Comparison of ENCODE assay signal across 8 cellular contexts in genomic region chr4:175536852-175537453, GRCh38.
DNase-seq lines count a peak whose midpoint lies in the region; ATAC-seq, FAIRE-seq and TF ChIP-seq lines count a peak whose summit lies in the region.

No MANE protein-coding gene starts in this region.

- no TSS peak for BruUV-seq in endothelial cell of umbilical vein (replicated peaks; lab: Mats Ljungman, UMichigan)

- peak; percentile 44 for TF ChIP-seq CTCF in cardiac muscle cell (IDR thresholded peaks at IDR 0.05; ENCODE audit: low read depth, low read length)
- TF ChIP-seq CTCF in OCI-LY3 (IDR thresholded peaks at IDR 0.05; ENCODE audit: low read depth, low read length) = peak; percentile 71
- no peak for TF ChIP-seq CTCF in endothelial cell of umbilical vein (IDR thresholded peaks at IDR 0.05; ENCODE audit: extremely low read depth in 1 of 2, insufficient read depth in 1 of 2, low read depth in 1 of 2, low read length in 2 of 2)
- peak; percentile 26 for TF ChIP-seq CTCF in parathyroid adenoma (IDR thresholded peaks at IDR 0.05)
- no peak for TF ChIP-seq CTCF in suprapubic skin (IDR thresholded peaks at IDR 0.05)

- intact Hi-C loops in cardiac septum (cut with DNase I) = loop anchor here (5.0 kb wide), 1 partner anchor 775 kb away; no protein-coding TSS in a partner anchor
- intact Hi-C loops in endothelial cell of umbilical vein (cut with micrococcal nuclease) = loop anchor here (2.0 kb wide), 1 partner anchor 1172 kb away; no protein-coding TSS in a partner anchor

- no peaks in the 10 kb centered on the region for H3K9me1 ChIP-seq in endothelial cell of umbilical vein (replicated peaks; ENCODE audit: control insufficient read depth, extremely low read depth, insufficient read depth, low read length)

- TF ChIP-seq EP300 in suprapubic skin (IDR thresholded peaks at IDR 0.05) = no peak

- dilution Hi-C loops in endothelial cell of umbilical vein (cut with MboI; ENCODE audit: extremely low pct_ligation_motif_present, low sequenced_read_pairs) = no loop called here

- WGBS in suprapubic skin = 35% methylated on average over 6 of the region's 6 CpGs

- POLR2A ChIA-PET in endothelial cell of umbilical vein (lab: Charles Lee) = no interaction called here

- no peak for TF ChIP-seq POLR2A in endothelial cell of umbilical vein (IDR thresholded peaks at IDR 0.05; ENCODE audit: low read depth, low read length)
- no peak for TF ChIP-seq POLR2A in suprapubic skin (IDR thresholded peaks at IDR 0.05)

- H4K20me1 ChIP-seq in OCI-LY3 (ENCODE audit: insufficient read depth, low read length) (no peaks in the 10 kb centered on the region), endothelial cell of umbilical vein (replicated peaks; ENCODE audit: control insufficient read depth, extremely low read depth, insufficient read depth, low read length) (no peaks in the 10 kb centered on the region)

- DNase-seq in cardiac muscle cell (ENCODE audit: low read depth in 1 of 2, low spot score in 1 of 2) (peak; percentile 52 to 63), cardiac septum (ENCODE audit: low spot score) (no peak), endothelial cell of umbilical vein (ENCODE audit: low read depth, low spot score) (no peak), suprapubic skin (ENCODE audit: low spot score in 2 of 2) (no peak)
- DNase-seq in stimulated activated CD4-positive, alpha-beta T cell treated with anti-CD3 and anti-CD28 coated beads, Interleukin-4, amount 100 ng/mL, for 4 hours = no peak

- peak; percentile 85 for ATAC-seq in HG03378 (IDR thresholded peaks at IDR 0.05; ENCODE audit: unreplicated experiment)

- H3K4me2 ChIP-seq in OCI-LY3 (ENCODE audit: low read length) (peak overlapping the region; percentile 36), endothelial cell of umbilical vein (ENCODE audit: insufficient read depth, low read length) (no peak overlapping the region), parathyroid adenoma (ENCODE audit: low read length) (no peak overlapping the region)

- H3K27me3 ChIP-seq in cardiac muscle cell (no peaks in the 10 kb centered on the region), OCI-LY3 (ENCODE audit: low read depth, low read length) (no peaks in the 10 kb centered on the region), endothelial cell of umbilical vein (ENCODE audit: control insufficient read depth in 2 of 2, insufficient read depth in 2 of 2, low read length in 2 of 2) (no peaks in the 10 kb centered on the region), parathyroid adenoma (ENCODE audit: control insufficient read depth, insufficient read depth, low read length) (no peaks in the 10 kb centered on the region), suprapubic skin (no peaks in the 10 kb centered on the region)

- CTCF ChIA-PET in endothelial cell of umbilical vein (lab: Charles Lee) = interaction anchor here (1.2 kb wide), 1 partner anchor 10 kb away, joined by 3 read pairs; no protein-coding TSS in a partner anchor

- no peak overlapping the region for H3K9ac ChIP-seq in OCI-LY3 (ENCODE audit: low read length)
- no peak overlapping the region for H3K9ac ChIP-seq in endothelial cell of umbilical vein (replicated peaks; ENCODE audit: extremely low read depth, insufficient read depth, low read length)
- no peak overlapping the region for H3K9ac ChIP-seq in parathyroid adenoma

- H3K79me2 ChIP-seq in OCI-LY3 (ENCODE audit: low read length) (no peaks in the 10 kb centered on the region), endothelial cell of umbilical vein (ENCODE audit: control insufficient read depth, insufficient read depth, low read length) (no peaks in the 10 kb centered on the region), parathyroid adenoma (no peaks in the 10 kb centered on the region)

- H3K27ac ChIP-seq in cardiac muscle cell (no peak overlapping the region), OCI-LY3 (ENCODE audit: low read length) (no peak overlapping the region), endothelial cell of umbilical vein (ENCODE audit: insufficient read depth, low read depth, low read length) (no peak overlapping the region), parathyroid adenoma (no peak overlapping the region), suprapubic skin (no peak overlapping the region)

- no peaks in the 10 kb centered on the region for H3K9me3 ChIP-seq in cardiac muscle cell (ENCODE audit: low read depth)
- no peaks in the 10 kb centered on the region for H3K9me3 ChIP-seq in OCI-LY3 (ENCODE audit: insufficient read depth, low read length)
- H3K9me3 ChIP-seq in endothelial cell of umbilical vein (replicated peaks; ENCODE audit: control insufficient read depth, insufficient read depth, low read length) = no peaks in the 10 kb centered on the region
- no peaks in the 10 kb centered on the region for H3K9me3 ChIP-seq in parathyroid adenoma (ENCODE audit: control insufficient read depth, low read length)
- peaks cover 8% of the 10 kb centered on the region for H3K9me3 ChIP-seq in suprapubic skin

- peak; percentile 28 for FAIRE-seq in endothelial cell of umbilical vein (lab: Jason Lieb, UNC)

- H3K4me3 ChIP-seq in cardiac muscle cell (no peak overlapping the region), OCI-LY3 (ENCODE audit: low read length) (no peak overlapping the region), endothelial cell of umbilical vein (replicated peaks in 1 of 3; ENCODE audit: insufficient read depth in 1 of 3, low read depth in 1 of 3, low read length in 3 of 3) (no peak overlapping the region), parathyroid adenoma (ENCODE audit: low read depth, low read length) (no peak overlapping the region), suprapubic skin (no peak overlapping the region)

- no peak overlapping the region for H2AFZ ChIP-seq in OCI-LY3 (ENCODE audit: low read depth, low read length)
- no peak overlapping the region for H2AFZ ChIP-seq in endothelial cell of umbilical vein (ENCODE audit: low read depth, low read length)
- no peak overlapping the region for H2AFZ ChIP-seq in parathyroid adenoma

- H3K36me3 ChIP-seq in cardiac muscle cell (no peaks in the 10 kb centered on the region), OCI-LY3 (replicated peaks; ENCODE audit: low read depth, low read length) (no peaks in the 10 kb centered on the region), endothelial cell of umbilical vein (ENCODE audit: control insufficient read depth in 2 of 2, extremely low read depth in 1 of 2, insufficient read depth in 2 of 2, low read length in 2 of 2) (no peaks in the 10 kb centered on the region), parathyroid adenoma (ENCODE audit: control insufficient read depth, insufficient read depth, low read length) (no peaks in the 10 kb centered on the region), suprapubic skin (no peaks in the 10 kb centered on the region)

- H3K4me1 ChIP-seq in cardiac muscle cell (ENCODE audit: low read depth) = no peaks in the 10 kb centered on the region
- H3K4me1 ChIP-seq in OCI-LY3 (ENCODE audit: low read length) = no peaks in the 10 kb centered on the region
- no peaks in the 10 kb centered on the region for H3K4me1 ChIP-seq in endothelial cell of umbilical vein (ENCODE audit: control insufficient read depth, extremely low read depth, insufficient read depth, low read length)
- no peaks in the 10 kb centered on the region for H3K4me1 ChIP-seq in parathyroid adenoma
- no peaks in the 10 kb centered on the region for H3K4me1 ChIP-seq in suprapubic skin

TF ChIP-seq in endothelial cell of umbilical vein, 7 proteins besides CTCF, POLR2A, EP300 and RAD21:
- TF ChIP-seq FOS (IDR thresholded peaks at IDR 0.05; ENCODE audit: borderline replicate concordance, insufficient read depth, low read length) (no peak), JUN (IDR thresholded peaks at IDR 0.05; ENCODE audit: borderline replicate concordance, insufficient read depth, insufficient read length, low read depth) (no peak), EZH2 (IDR thresholded peaks at IDR 0.05; ENCODE audit: borderline replicate concordance, low read depth, low read length, severe bottlenecking) (no peak), MYC (IDR thresholded peaks at IDR 0.05; ENCODE audit: low read depth, low read length) (no peak), POLR2AphosphoS5 (IDR thresholded peaks at IDR 0.05; ENCODE audit: insufficient read depth, low read depth, low read length) (no peak), GATA2 (IDR thresholded peaks at IDR 0.05; ENCODE audit: insufficient read depth, insufficient read length, low read depth, low read length) (no peak), MAX (IDR thresholded peaks at IDR 0.05; ENCODE audit: insufficient read depth, insufficient read length) (no peak)

Comparison
In these comparisons a context has a peak if more than half of its experiments do, and no peak if none do; other contexts are left out.
1. DNase-seq: peak in cardiac muscle cell (2 of 2); none in cardiac septum (single experiment), endothelial cell of umbilical vein (single experiment), suprapubic skin (0 of 2) and stimulated activated CD4-positive, alpha-beta T cell treated with anti-CD3 and anti-CD28 coated beads, Interleukin-4, amount 100 ng/mL, for 4 hours (0 of 2).
2. CTCF ChIP-seq: peak in cardiac muscle cell (single experiment), OCI-LY3 (single experiment) and parathyroid adenoma (single experiment); none in endothelial cell of umbilical vein (0 of 2) and suprapubic skin (0 of 2).